14 cellular contexts compared by ENCODE assay signal in the genomic region with DNA sequence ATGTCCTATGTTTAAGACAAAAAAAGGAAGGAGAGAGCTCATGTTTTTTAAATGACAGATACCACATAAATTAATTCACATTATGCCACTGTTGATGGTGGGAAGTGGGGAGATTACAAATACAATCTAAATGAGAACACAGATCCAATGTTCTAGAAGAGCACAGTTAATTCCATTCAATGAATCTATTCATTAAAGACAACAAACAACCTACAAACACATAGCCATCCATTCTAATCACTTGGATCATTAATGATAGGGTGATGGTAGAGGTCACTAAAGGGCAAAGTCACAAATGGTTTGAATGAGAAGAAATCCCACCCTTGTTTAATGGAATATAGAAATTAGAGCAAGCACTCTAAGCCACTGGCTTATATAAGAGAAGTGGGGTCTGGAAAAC. TPM values are rescaled to one million over a fixed set of nuclear protein-coding genes. Genes with fewer than 3 reads are reported as not detected.
A peak's percentile ranks its signal among the peaks of the same experiment; 100 is the strongest.
DNase-seq lines count a peak whose midpoint lies in the region; ATAC-seq lines count a peak whose summit lies in the region.
"Had no signal": no experiment of that assay in that cellular context is flagged by ENCODE, and none has a peak within 500 bp of the region (broad histone marks: within the 10 kb centered on the region; RNA-seq: fewer than 3 reads in every experiment).

No MANE protein-coding gene starts in this region.

- no peaks in the 10 kb centered on the region for H3K9me3 Mint-ChIP-seq in activated naive CD4-positive, alpha-beta T cell treated with anti-CD3 and anti-CD28 coated beads, Interleukin-2, amount 50 U/mL, for 24 hours
- H3K9me3 Mint-ChIP-seq in activated CD8-positive, alpha-beta T cell treated with anti-CD3 and anti-CD28 coated beads, Interleukin-2, amount 10 ng/mL, durations not matched to agents 7 days and 5 days (ENCODE audit: insufficient read depth) = no peaks in the 10 kb centered on the region
- H3K9me3 Mint-ChIP-seq: nephron progenitor cell had no signal

- H3K27ac ChIP-seq in substantia nigra (ENCODE audit: low read depth, low read length, poor library complexity, severe bottlenecking) = peak overlapping the region; percentile 89
- H3K27ac ChIP-seq: lower lobe of right lung had no signal

- H3K4me3 Mint-ChIP-seq in activated naive CD4-positive, alpha-beta T cell treated with anti-CD3 and anti-CD28 coated beads, Interleukin-2, amount 50 U/mL, for 24 hours = no peak overlapping the region
- no peak overlapping the region for H3K4me3 Mint-ChIP-seq in activated CD8-positive, alpha-beta T cell treated with anti-CD3 and anti-CD28 coated beads, Interleukin-2, amount 10 ng/mL, durations not matched to agents 7 days and 5 days
- H3K4me3 Mint-ChIP-seq: nephron progenitor cell had no signal

- CTCF ChIA-PET in activated CD8-positive, alpha-beta T cell treated with anti-CD3 and anti-CD28 coated beads, Interleukin-2, amount 10 ng/mL, durations not matched to agents 7 days and 5 days (lab: Charles Lee) = interaction anchor here (1.2 to 1.6 kb wide), 2 partner anchors 21 to 72 kb away, joined by 3 to 4 read pairs; no protein-coding TSS in a partner anchor

- peak overlapping the region; percentile 86 for H3K27ac Mint-ChIP-seq in activated naive CD4-positive, alpha-beta T cell treated with anti-CD3 and anti-CD28 coated beads, Interleukin-2, amount 50 U/mL, for 24 hours
- H3K27ac Mint-ChIP-seq in activated CD8-positive, alpha-beta T cell treated with anti-CD3 and anti-CD28 coated beads, Interleukin-2, amount 10 ng/mL, durations not matched to agents 7 days and 5 days = peak overlapping the region; percentile 4

- DNase-seq in activated naive CD4-positive, alpha-beta T cell treated with anti-CD3 and anti-CD28 coated beads, Interleukin-2, amount 50 U/mL, for 16 hours = no peak
- DNase-seq in activated CD8-positive, alpha-beta T cell treated with anti-CD3 and anti-CD28 coated beads, Interleukin-2, amount 10 ng/mL, durations not matched to agents 7 days and 5 days = no peak
- DNase-seq in midbrain (lab: John Stamatoyannopoulos, UW) (peak; percentile 49), substantia nigra (lab: John Stamatoyannopoulos, UW) (no peak), DMS153 treated with DMSO at 0.1 percent for 48 hours (lab: John Stamatoyannopoulos, UW; ENCODE audit: unreplicated experiment) (no peak), DMS 273 treated with DMSO at 0.1 percent for 48 hours (lab: John Stamatoyannopoulos, UW) (no peak)
- no peak for DNase-seq in effector CD4-positive, alpha-beta T cell
- DNase-seq: activated CD4-positive, alpha-beta T cell treated with anti-CD3 and anti-CD28 coated beads, Interleukin-2, amount 50 U/mL, for 48 hours; cortex of kidney; EL; lower lobe of right lung; nephron progenitor cell; SK-N-SH had no signal

- H3K36me3 Mint-ChIP-seq in activated naive CD4-positive, alpha-beta T cell treated with anti-CD3 and anti-CD28 coated beads, Interleukin-2, amount 50 U/mL, for 24 hours = peaks cover 16% of the 10 kb centered on the region
- H3K36me3 Mint-ChIP-seq in activated CD8-positive, alpha-beta T cell treated with anti-CD3 and anti-CD28 coated beads, Interleukin-2, amount 10 ng/mL, durations not matched to agents 7 days and 5 days (ENCODE audit: low read depth) = peaks cover 60% of the 10 kb centered on the region

- H3K27me3 Mint-ChIP-seq in activated naive CD4-positive, alpha-beta T cell treated with anti-CD3 and anti-CD28 coated beads, Interleukin-2, amount 50 U/mL, for 24 hours = no peaks in the 10 kb centered on the region
- H3K27me3 Mint-ChIP-seq in activated CD8-positive, alpha-beta T cell treated with anti-CD3 and anti-CD28 coated beads, Interleukin-2, amount 10 ng/mL, durations not matched to agents 7 days and 5 days (ENCODE audit: low read depth) = no peaks in the 10 kb centered on the region

- H3K4me1 Mint-ChIP-seq in activated naive CD4-positive, alpha-beta T cell treated with anti-CD3 and anti-CD28 coated beads, Interleukin-2, amount 50 U/mL, for 24 hours = peaks cover 61% of the 10 kb centered on the region
- H3K4me1 Mint-ChIP-seq in activated CD8-positive, alpha-beta T cell treated with anti-CD3 and anti-CD28 coated beads, Interleukin-2, amount 10 ng/mL, durations not matched to agents 7 days and 5 days (ENCODE audit: low read depth) = peaks cover 23% of the 10 kb centered on the region

- POLR2A ChIA-PET in activated CD8-positive, alpha-beta T cell treated with anti-CD3 and anti-CD28 coated beads, Interleukin-2, amount 10 ng/mL, durations not matched to agents 7 days and 5 days (lab: Charles Lee) = interaction anchor here (1.4 kb wide), 1 partner anchor 30 kb away, joined by 3 read pairs; a partner anchor contains a TSS

- no peak for ATAC-seq in activated CD8-positive, alpha-beta T cell treated with anti-CD3 and anti-CD28 coated beads, Interleukin-2, amount 10 ng/mL, durations not matched to agents 7 days and 5 days
- ATAC-seq: lower lobe of right lung had no signal

RNA-seq across cellular contexts. Expression of a gene that starts 21.7 kb away (rescaled TPM):
- total RNA-seq in activated CD8-positive, alpha-beta T cell treated with anti-CD3 and anti-CD28 coated beads, Interleukin-2, amount 10 ng/mL, durations not matched to agents 7 days and 5 days = 100 to 1,000 TPM; 329 to 350 TPM

RNA-seq across cellular contexts. Expression of a gene that starts 30.3 kb away (rescaled TPM):
- 10 to 100 TPM; 61.3 to 64.3 TPM for total RNA-seq in activated CD8-positive, alpha-beta T cell treated with anti-CD3 and anti-CD28 coated beads, Interleukin-2, amount 10 ng/mL, durations not matched to agents 7 days and 5 days
